Comparison of ENCODE assay signal across 18 cellular contexts in genomic region chr7:13992621-13992982, GRCh38. TPM values are rescaled to one million over a fixed set of nuclear protein-coding genes. Genes with fewer than 3 reads are reported as not detected.
A peak's percentile ranks its signal among the peaks of the same experiment; 100 is the strongest.
DNase-seq lines count a peak whose midpoint lies in the region; ATAC-seq, FAIRE-seq and TF ChIP-seq lines count a peak whose summit lies in the region.
"Had no signal": no experiment of that assay in that cellular context is flagged by ENCODE, and none has a peak within 500 bp of the region (broad histone marks: within the 10 kb centered on the region; RNA-seq: fewer than 3 reads in every experiment).

No MANE protein-coding gene starts in this region.

- TF ChIP-seq POLR2A in stomach (IDR thresholded peaks at IDR 0.05) = no peak

- peaks cover 20% of the 10 kb centered on the region for H3K4me1 ChIP-seq in HUES64 (ENCODE audit: insufficient read depth, low read length)
- peaks cover 8% of the 10 kb centered on the region for H3K4me1 ChIP-seq in astrocyte (ENCODE audit: insufficient read depth, low read length)
- peaks cover 0 to 7% of the 10 kb centered on the region in 2 donors for H3K4me1 ChIP-seq in left lung
- H3K4me1 ChIP-seq in stomach = peaks cover 0 to 25% (median 17%) of the 10 kb centered on the region in 4 donors

- H3K9me3 Mint-ChIP-seq in astrocyte (ENCODE audit: unreplicated experiment) = no peaks in the 10 kb centered on the region
- H3K9me3 Mint-ChIP-seq in activated CD4-positive, alpha-beta T cell treated with anti-CD3 and anti-CD28 coated beads, Interleukin-2, amount 10 ng/mL, durations not matched to agents 24 days and 14 days = no peaks in the 10 kb centered on the region
- H3K9me3 Mint-ChIP-seq in activated CD8-positive, alpha-beta memory T cell treated with anti-CD3 and anti-CD28 coated beads, Interleukin-2, amount 10 ng/mL, durations not matched to agents 7 days and 5 days (ENCODE audit: low read depth) = no peaks in the 10 kb centered on the region
- H3K9me3 Mint-ChIP-seq: stimulated activated effector memory CD8-positive, alpha-beta T cell treated with anti-CD3 and anti-CD28 coated beads, Interleukin-12 subunit alpha, Interleukin-12 subunit beta, amount 100 ng/mL, for 72 hours had no signal

- peak overlapping the region; percentile 92 for H3K4me2 ChIP-seq in astrocyte (ENCODE audit: low read length)

- H3K27me3 Mint-ChIP-seq in astrocyte (ENCODE audit: low read depth, unreplicated experiment) = no peaks in the 10 kb centered on the region
- H3K27me3 Mint-ChIP-seq in activated CD4-positive, alpha-beta T cell treated with anti-CD3 and anti-CD28 coated beads, Interleukin-2, amount 10 ng/mL, durations not matched to agents 24 days and 14 days = no peaks in the 10 kb centered on the region
- peaks cover 3% of the 10 kb centered on the region for H3K27me3 Mint-ChIP-seq in activated CD8-positive, alpha-beta memory T cell treated with anti-CD3 and anti-CD28 coated beads, Interleukin-2, amount 10 ng/mL, durations not matched to agents 7 days and 5 days

- H3K27ac Mint-ChIP-seq in astrocyte (ENCODE audit: unreplicated experiment) = no peak overlapping the region
- no peak overlapping the region for H3K27ac Mint-ChIP-seq in activated CD4-positive, alpha-beta T cell treated with anti-CD3 and anti-CD28 coated beads, Interleukin-2, amount 10 ng/mL, durations not matched to agents 24 days and 14 days
- H3K27ac Mint-ChIP-seq in activated CD8-positive, alpha-beta memory T cell treated with anti-CD3 and anti-CD28 coated beads, Interleukin-2, amount 10 ng/mL, durations not matched to agents 7 days and 5 days = no peak overlapping the region
- H3K27ac Mint-ChIP-seq: activated naive CD8-positive, alpha-beta T cell; CD14-positive monocyte; stimulated activated effector memory CD8-positive, alpha-beta T cell treated with anti-CD3 and anti-CD28 coated beads, Interleukin-12 subunit alpha, Interleukin-12 subunit beta, amount 100 ng/mL, for 72 hours had no signal

- intact Hi-C loops in left lung (cut with DNase I) (no loop called here), stomach (cut with DNase I; ENCODE audit: low total_unique reads) (no loop called here), left colon (cut with DNase I, micrococcal nuclease) (no loop called here)
- intact Hi-C loops in activated CD4-positive, alpha-beta T cell treated with anti-CD3 and anti-CD28 coated beads, Interleukin-2, amount 10 ng/mL, durations not matched to agents 24 days and 14 days (cut with micrococcal nuclease) = no loop called here

- no peak for TF ChIP-seq EP300 in stomach (IDR thresholded peaks at IDR 0.05)

- H3K9me3 ChIP-seq in HUES64 (ENCODE audit: insufficient read depth, low read depth, low read length) (no peaks in the 10 kb centered on the region), astrocyte (ENCODE audit: insufficient read depth, low read depth, low read length) (no peaks in the 10 kb centered on the region), left lung (no peaks in the 10 kb centered on the region), stomach (no peaks in the 10 kb centered on the region)
- H3K9me3 ChIP-seq: mucosa of descending colon had no signal

- H3K4me3 Mint-ChIP-seq in astrocyte (ENCODE audit: unreplicated experiment) = no peak overlapping the region
- H3K4me3 Mint-ChIP-seq in activated CD4-positive, alpha-beta T cell treated with anti-CD3 and anti-CD28 coated beads, Interleukin-2, amount 10 ng/mL, durations not matched to agents 24 days and 14 days = no peak overlapping the region
- no peak overlapping the region for H3K4me3 Mint-ChIP-seq in activated CD8-positive, alpha-beta memory T cell treated with anti-CD3 and anti-CD28 coated beads, Interleukin-2, amount 10 ng/mL, durations not matched to agents 7 days and 5 days
- H3K4me3 Mint-ChIP-seq: activated naive CD8-positive, alpha-beta T cell; CD14-positive monocyte; stimulated activated effector memory CD8-positive, alpha-beta T cell treated with anti-CD3 and anti-CD28 coated beads, Interleukin-12 subunit alpha, Interleukin-12 subunit beta, amount 100 ng/mL, for 72 hours had no signal

- no peaks in the 10 kb centered on the region for H3K36me3 Mint-ChIP-seq in astrocyte (ENCODE audit: low read depth, unreplicated experiment)
- no peaks in the 10 kb centered on the region for H3K36me3 Mint-ChIP-seq in activated CD4-positive, alpha-beta T cell treated with anti-CD3 and anti-CD28 coated beads, Interleukin-2, amount 10 ng/mL, durations not matched to agents 24 days and 14 days (ENCODE audit: low read depth)
- H3K36me3 Mint-ChIP-seq in activated CD8-positive, alpha-beta memory T cell treated with anti-CD3 and anti-CD28 coated beads, Interleukin-2, amount 10 ng/mL, durations not matched to agents 7 days and 5 days = no peaks in the 10 kb centered on the region
- H3K36me3 Mint-ChIP-seq: activated naive CD8-positive, alpha-beta T cell; CD14-positive monocyte; stimulated activated effector memory CD8-positive, alpha-beta T cell treated with anti-CD3 and anti-CD28 coated beads, Interleukin-12 subunit alpha, Interleukin-12 subunit beta, amount 100 ng/mL, for 72 hours had no signal

- peak overlapping the region; percentile 97 for H3K27ac ChIP-seq in HUES64 (ENCODE audit: low read depth, low read length)
- no peak overlapping the region for H3K27ac ChIP-seq in astrocyte (ENCODE audit: low read depth, low read length)
- H3K27ac ChIP-seq in left lung = peak overlapping the region; percentile 87 to 96
- H3K27ac ChIP-seq in stomach = peak overlapping the region in 3 of 5 donors; percentile 84 to 89 (median 88)

- H3K27me3 ChIP-seq in HUES64 (ENCODE audit: insufficient read depth, low read length) (no peaks in the 10 kb centered on the region), astrocyte (ENCODE audit: insufficient read depth, low read length) (no peaks in the 10 kb centered on the region), left lung (peaks cover 0 to 21% of the 10 kb centered on the region in 2 donors), stomach (no peaks in the 10 kb centered on the region)

- CTCF ChIA-PET in activated CD8-positive, alpha-beta memory T cell treated with anti-CD3 and anti-CD28 coated beads, Interleukin-2, amount 10 ng/mL, durations not matched to agents 7 days and 5 days (lab: Charles Lee) = interaction anchor here (0.8 kb wide), 1 partner anchor 92 kb away, joined by 3 read pairs; no protein-coding TSS in a partner anchor

- TF ChIP-seq CTCF in astrocyte (IDR thresholded peaks at IDR 0.05; ENCODE audit: insufficient read depth, low read depth, low read length) (no peak), left lung (IDR thresholded peaks at IDR 0.05) (no peak), stomach (IDR thresholded peaks at IDR 0.05) (no peak)

- H3K4me1 Mint-ChIP-seq in astrocyte (ENCODE audit: low read depth, unreplicated experiment) = no peaks in the 10 kb centered on the region
- H3K4me1 Mint-ChIP-seq in activated CD4-positive, alpha-beta T cell treated with anti-CD3 and anti-CD28 coated beads, Interleukin-2, amount 10 ng/mL, durations not matched to agents 24 days and 14 days = no peaks in the 10 kb centered on the region
- H3K4me1 Mint-ChIP-seq in activated CD8-positive, alpha-beta memory T cell treated with anti-CD3 and anti-CD28 coated beads, Interleukin-2, amount 10 ng/mL, durations not matched to agents 7 days and 5 days = no peaks in the 10 kb centered on the region
- H3K4me1 Mint-ChIP-seq: CD14-positive monocyte had no signal

- no peak for FAIRE-seq in astrocyte (lab: Jason Lieb, UNC)
- FAIRE-seq: GM12878, HTR-8/SVneo had no signal

- H3K79me2 ChIP-seq in astrocyte (ENCODE audit: insufficient read depth, low read length) = no peaks in the 10 kb centered on the region

- no peaks in the 10 kb centered on the region; the same call in 1 of the 2 replicates for H3K36me3 ChIP-seq in HUES64 (ENCODE audit: insufficient read depth, low read length)
- H3K36me3 ChIP-seq in astrocyte (ENCODE audit: insufficient read depth, low read length) = no peaks in the 10 kb centered on the region
- no peaks in the 10 kb centered on the region for H3K36me3 ChIP-seq in left lung
- no peaks in the 10 kb centered on the region for H3K36me3 ChIP-seq in stomach

- 88% methylated on average over 1 of the region's 1 CpG for WGBS in HUES64
- 58 to 81% (median 78%) methylated on average over 1 of the region's 1 CpG for WGBS in stomach, 5 donors

- H3K4me3 ChIP-seq in HUES64 (ENCODE audit: low read length) = peak overlapping the region; percentile 86; the same call in 1 of the 2 replicates
- no peak overlapping the region for H3K4me3 ChIP-seq in astrocyte (ENCODE audit: insufficient read depth, low read depth, low read length)
- no peak overlapping the region for H3K4me3 ChIP-seq in left lung
- H3K4me3 ChIP-seq in stomach = no peak overlapping the region
- H3K4me3 ChIP-seq: GM12878, mucosa of descending colon had no signal

- no peaks in the 10 kb centered on the region for H4K20me1 ChIP-seq in astrocyte (ENCODE audit: insufficient read depth, low read length)

- ATAC-seq in left lung (no peak), left colon (no peak)
- ATAC-seq in activated CD8-positive, alpha-beta memory T cell treated with anti-CD3 and anti-CD28 coated beads, Interleukin-2, amount 10 ng/mL, durations not matched to agents 7 days and 5 days = no peak
- ATAC-seq: GM12878; mucosa of descending colon; PC-3; stimulated activated effector memory CD8-positive, alpha-beta T cell treated with anti-CD3 and anti-CD28 coated beads, Interleukin-12 subunit alpha, Interleukin-12 subunit beta, amount 100 ng/mL, for 72 hours had no signal

- peak overlapping the region; percentile 61 for H2AFZ ChIP-seq in astrocyte (ENCODE audit: low read depth, low read length)

- H3K9ac ChIP-seq in HUES64 (ENCODE audit: low read depth, low read length) = peak overlapping the region; percentile 81; the same call in 1 of the 2 replicates
- H3K9ac ChIP-seq in astrocyte (ENCODE audit: low read length) = peak overlapping the region; percentile 86

- DNase-seq in astrocyte (ENCODE audit: low read depth) (no peak), left lung (no peak), stomach (no peak), left colon (no peak)
- no peak for DNase-seq in activated CD4-positive, alpha-beta T cell treated with anti-CD3 and anti-CD28 coated beads, Interleukin-2, amount 10 ng/mL, durations not matched to agents 24 days and 14 days
- no peak for DNase-seq in stimulated activated CD4-positive, alpha-beta T cell treated with anti-CD3 and anti-CD28 coated beads, Interleukin-2, amount 100 ng/mL, for 24 hours
- no peak for DNase-seq in activated CD8-positive, alpha-beta memory T cell treated with anti-CD3 and anti-CD28 coated beads, Interleukin-2, amount 10 ng/mL, durations not matched to agents 7 days and 5 days
- DNase-seq: activated CD4-positive, CD25-positive, alpha-beta regulatory T cell; mucosa of descending colon; PC-3; stimulated activated CD4-positive, alpha-beta T cell treated with anti-CD3 and anti-CD28 coated beads, Interleukin-4, amount 100 ng/mL, for 4 hours had no signal

RNA-seq across cellular contexts. Expression of gene ETV1, which starts 3.1 kb away (rescaled TPM):
- polyA plus RNA-seq in HUES64 (2013, experiment 1 of 2) = 43.6 TPM
- 53.4 TPM for polyA plus RNA-seq in HUES64 (2013, experiment 2 of 2)
- total RNA-seq in astrocyte (12.5 and 12.6 TPM in 2 replicates), left lung (100 to 1,000 TPM in 1 of 2 donors, 10 to 100 TPM in 1; 61.6 to 134 TPM), stomach (10 to 100 TPM in 1 of 5 donors, 1 to 10 TPM in 3, under 1 TPM in 1; 0.29 to 17.6 (median 1.4) TPM), left colon (1 to 10 TPM; 2.8 to 4.6 TPM)
- polyA plus RNA-seq in stomach = 1 to 10 TPM in 2 of 3 donors, under 1 TPM in 1; 0.88 to 2.3 (median 1.2) TPM
- not detected in 2 replicates for total RNA-seq in activated CD4-positive, alpha-beta T cell treated with anti-CD3 and anti-CD28 coated beads, Interleukin-2, amount 10 ng/mL, durations not matched to agents 24 days and 14 days
- 1 to 10 TPM in 1 of 2 experiments, under 1 TPM in 1; 0.61 to 1.9 TPM for total RNA-seq in activated CD8-positive, alpha-beta memory T cell treated with anti-CD3 and anti-CD28 coated beads, Interleukin-2, amount 10 ng/mL, durations not matched to agents 7 days and 5 days
- total RNA-seq: T-helper 1 cell treated with Interleukin-12 subunit alpha and Interleukin-12 subunit beta and Interleukin-4 antibody, amounts not matched to agents 30 ng/mL and 1 ng/mL, for 36 hours had no signal
- polyA plus RNA-seq: CD14-positive monocyte had no signal
